In genomic region chr5:104890767-104891166, GRCh38 we compare ENCODE assay signal across 7 cellular contexts.
"Had no signal": no experiment of that assay in that cellular context is flagged by ENCODE, and none has a peak within 500 bp of the region (broad histone marks: within the 10 kb centered on the region; RNA-seq: fewer than 3 reads in every experiment).

No MANE protein-coding gene starts in this region.

- H3K27ac ChIP-seq: HL-60, KMS-11 had no signal

- ATAC-seq: K562 had no signal

- DNase-seq: IMR-90, KBM-7, KG1 had no signal

- H3K9ac ChIP-seq: KMS-11 had no signal

- H3K4me3 ChIP-seq: K562 had no signal

- FAIRE-seq: HTR-8/SVneo, K562 had no signal

- H3K4me2 ChIP-seq: KMS-11 had no signal
